Comparison of ENCODE assay signal across 25 cellular contexts in genomic region chr1:196598902-196599301, GRCh38. TPM values are rescaled to one million over a fixed set of nuclear protein-coding genes. Genes with fewer than 3 reads are reported as not detected.
"Had no signal": no experiment of that assay in that cellular context is flagged by ENCODE, and none has a peak within 500 bp of the region (broad histone marks: within the 10 kb centered on the region; RNA-seq: fewer than 3 reads in every experiment).

No MANE protein-coding gene starts in this region.

- ATAC-seq: activated CD8-positive, alpha-beta memory T cell treated with anti-CD3 and anti-CD28 coated beads, Interleukin-2, amount 10 ng/mL, durations not matched to agents 7 days and 5 days; body of pancreas; Right ventricle myocardium inferior had no signal

- FAIRE-seq: bronchial epithelial cell had no signal

- H3K9me3 ChIP-seq: ascending aorta, body of pancreas, MG63 had no signal

- H3K9ac ChIP-seq: KMS-11 had no signal

- H3K27me3 ChIP-seq: ascending aorta, body of pancreas, MG63 had no signal

- DNase-seq: activated B cell treated with CpG ODN at 0.5 μM for 24 hours; activated CD4-positive, alpha-beta T cell treated with anti-CD3 and anti-CD28 coated beads for 1 hour; activated CD4-positive, alpha-beta T cell treated with anti-CD3 and anti-CD28 coated beads, Interleukin-2, amount 10 ng/mL, durations not matched to agents 24 days and 14 days; activated CD4-positive, alpha-beta T cell treated with anti-CD3 and anti-CD28 coated beads, Interleukin-2, amount 50 U/mL, for 48 hours; activated CD8-positive, alpha-beta memory T cell treated with anti-CD3 and anti-CD28 coated beads, Interleukin-2, amount 10 ng/mL, durations not matched to agents 7 days and 5 days; activated effector memory CD4-positive, alpha-beta T cell treated with Interleukin-2 at 50 U/mL for 16 hours; activated naive CD4-positive, alpha-beta T cell; activated T-cell treated with anti-CD3 and anti-CD28 coated beads, Interleukin-2, amount 50 U/mL, for 24 hours; body of pancreas; central memory CD4-positive, alpha-beta T cell; MG63; NCI-H1105; NCI-H1436; NCI-H1694 treated with DMSO at 0.1 percent for 48 hours; NCI-H2029 treated with DMSO at 0.1 percent for 48 hours; NCI-H345; NCI-H510A; NCI-H748 treated with DMSO at 0.1 percent for 48 hours had no signal

- H3K27ac ChIP-seq: ascending aorta, body of pancreas, KMS-11 had no signal

- H3K36me3 ChIP-seq: ascending aorta, MG63 had no signal

- H3K4me2 ChIP-seq: KMS-11 had no signal

- H3K4me1 ChIP-seq: ascending aorta, body of pancreas had no signal

- H3K4me3 ChIP-seq: ascending aorta, body of pancreas, MG63 had no signal

RNA-seq across cellular contexts. Expression of gene KCNT2, which starts 9.3 kb away (rescaled TPM):
- total RNA-seq: activated B cell treated with CpG ODN at 0.5 μM for 24 hours; activated CD4-positive, alpha-beta T cell treated with anti-CD3 and anti-CD28 coated beads, Interleukin-2, amount 10 ng/mL, durations not matched to agents 24 days and 14 days; activated CD8-positive, alpha-beta memory T cell treated with anti-CD3 and anti-CD28 coated beads, Interleukin-2, amount 10 ng/mL, durations not matched to agents 7 days and 5 days; activated T-helper 1 cell treated with anti-CD3 and anti-CD28 coated beads, Interleukin-12 subunit alpha, Interleukin-12 subunit beta, Interleukin-2, Interleukin-4 antibody, amounts not matched to agents 30 ng/mL and 10 ng/mL and 1 ng/mL, durations not matched to agents 14 hours and 24 hours and 36 hours; OCI-LY7; RPMI7951 had no signal

RNA-seq across cellular contexts. Expression of gene CFH, which starts 52.9 kb away (rescaled TPM):
- total RNA-seq: activated B cell treated with CpG ODN at 0.5 μM for 24 hours, OCI-LY7 had no signal
